Comparison of ENCODE assay signal across 8 cellular contexts in the genomic region with DNA sequence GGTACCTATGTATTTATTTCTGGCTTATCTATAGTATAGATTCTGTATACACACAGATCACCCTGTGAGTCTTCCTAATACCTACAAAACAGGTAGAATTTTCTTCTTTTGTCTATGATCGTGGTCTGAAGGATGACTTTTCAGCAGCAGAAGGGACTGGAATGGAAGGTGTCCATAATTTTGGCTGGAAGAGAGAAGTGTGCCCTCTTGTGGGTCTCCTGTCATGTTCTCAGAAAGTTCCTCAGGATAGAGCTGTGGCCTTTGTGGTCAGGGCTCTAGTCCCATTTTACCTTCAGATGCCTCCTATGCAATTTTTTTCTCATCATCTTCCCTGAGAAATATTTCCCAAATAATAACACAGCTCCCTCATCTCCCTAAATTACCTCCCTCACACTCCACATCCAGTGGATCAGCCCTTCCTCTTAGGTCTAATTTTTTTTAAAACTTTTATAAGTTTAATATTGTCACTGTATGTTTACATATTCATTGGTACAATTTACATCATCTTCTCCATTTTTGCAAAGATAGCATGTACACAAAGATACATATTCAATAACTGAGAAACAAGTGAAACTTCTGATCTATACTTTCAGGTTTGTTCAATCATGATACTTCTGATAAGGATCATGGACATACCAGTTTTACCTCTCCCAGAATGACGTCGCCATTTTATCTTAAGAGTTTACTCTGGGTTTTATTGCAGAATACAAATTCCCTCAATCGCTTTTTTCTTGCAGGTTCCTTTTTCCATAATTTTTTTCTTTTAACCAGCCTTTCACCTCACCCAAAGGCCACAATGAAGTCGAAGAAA.
DNase-seq lines count a peak whose midpoint lies in the region; ATAC-seq and TF ChIP-seq lines count a peak whose summit lies in the region.

No MANE protein-coding gene starts in this region.

- no peak overlapping the region for H3K4me3 ChIP-seq in LNCaP clone FGC (ENCODE audit: low read depth, low read length)

- DNase-seq in Daoy (ENCODE audit: low read depth) (peak; percentile 34), LNCaP clone FGC (ENCODE audit: low read depth) (peak; percentile 80), astrocyte of the hippocampus (ENCODE audit: low read depth, low spot score) (peak; percentile 51), medulla oblongata (ENCODE audit: extremely low spot score) (peak; percentile 67), HK-2 (ENCODE audit: unreplicated experiment) (no peak), middle frontal gyrus (ENCODE audit: extremely low spot score, low spot score) (no peak)
- no peak for DNase-seq in stimulated activated naive CD4-positive, alpha-beta T cell treated with Interleukin-2 at 50 U/mL for 16 hours (lab: John Stamatoyannopoulos, UW)

- ATAC-seq in HG03460 (IDR thresholded peaks at IDR 0.05; ENCODE audit: unreplicated experiment), result no peak

- TF ChIP-seq CTCF in LNCaP clone FGC (IDR thresholded peaks at IDR 0.05; ENCODE audit: control insufficient read depth, extremely low read depth, insufficient read depth), result peak; percentile 69

Comparison
In these comparisons a context has a peak if more than half of its experiments do, and no peak if none do; other contexts are left out.
1. DNase-seq: peak in Daoy (single experiment), LNCaP clone FGC (single experiment), astrocyte of the hippocampus (single experiment) and medulla oblongata (single experiment); none in HK-2 (single experiment), stimulated activated naive CD4-positive, alpha-beta T cell treated with Interleukin-2 at 50 U/mL for 16 hours (single experiment) and middle frontal gyrus (single experiment).